20 cellular contexts compared by ENCODE assay signal in genomic region chr9:10230512-10230911, GRCh38.
A peak's percentile ranks its signal among the peaks of the same experiment; 100 is the strongest.
DNase-seq lines count a peak whose midpoint lies in the region; ATAC-seq and TF ChIP-seq lines count a peak whose summit lies in the region.
"Had no signal": no experiment of that assay in that cellular context is flagged by ENCODE, and none has a peak within 500 bp of the region (broad histone marks: within the 10 kb centered on the region; RNA-seq: fewer than 3 reads in every experiment).

No MANE protein-coding gene starts in this region.

- in situ Hi-C loops in GM13977 (cut with MboI; ENCODE audit: low pct_unique_long_range_greater_than_20kb, low sequenced_read_pairs, unreplicated experiment): no loop called here

- no peak for TF ChIP-seq CTCF in GM13977 (IDR thresholded peaks at IDR 0.05; ENCODE audit: extremely low read depth, insufficient read depth, missing control alignments)

- ATAC-seq in GM18520 (IDR thresholded peaks at IDR 0.05; ENCODE audit: unreplicated experiment): peak; percentile 90
- ATAC-seq in GM19467 (IDR thresholded peaks at IDR 0.05; ENCODE audit: unreplicated experiment): peak; percentile 80
- peak; percentile 61 for ATAC-seq in HG02884 (IDR thresholded peaks at IDR 0.05; ENCODE audit: unreplicated experiment)
- peak; percentile 82 for ATAC-seq in HG03460 (IDR thresholded peaks at IDR 0.05; ENCODE audit: unreplicated experiment)
- ATAC-seq: CD8-positive, alpha-beta T cell; gastroesophageal sphincter; mucosa of descending colon; stimulated activated naive CD8-positive, alpha-beta T cell treated with anti-CD3 and anti-CD28 coated beads, Interleukin-15, amount 100 ng/mL, for 72 hours had no signal

- DNase-seq in hypothalamus (lab: John Stamatoyannopoulos, UW) (no peak), AG08395 (ENCODE audit: low spot score) (no peak), GM13977 (ENCODE audit: low spot score) (no peak), hepatic stellate cell (ENCODE audit: low spot score) (no peak)
- DNase-seq: CD8-positive, alpha-beta T cell; erythroblast; KBM-7; left ventricle myocardium inferior; mucosa of descending colon; NCI-H1092; NCI-H2171; NK-92 treated with Interleukin-12 subunit alpha and Interleukin-12 subunit beta, amount 100 ng/mL, for 24 hours; stimulated activated CD4-positive, alpha-beta T cell treated with anti-CD3 and anti-CD28 coated beads, Interleukin-15, amount 100 ng/mL, for 24 hours; stimulated activated naive CD8-positive, alpha-beta T cell treated with anti-CD3 and anti-CD28 coated beads, Interleukin-15, amount 100 ng/mL, for 72 hours; upper lobe of left lung had no signal
